Comparison of ENCODE assay signal across 1 cellular context in genomic region chr10:82392533-82392932, GRCh38.
A peak's percentile ranks its signal among the peaks of the same experiment; 100 is the strongest.
TF ChIP-seq lines count a peak whose summit lies in the region.

No MANE protein-coding gene starts in this region.

TF ChIP-seq in SK-N-SH, 30 proteins besides CTCF, POLR2A, EP300 and RAD21 (continued from another document):
- TF ChIP-seq POLR2AphosphoS5 (IDR thresholded peaks at IDR 0.05; ENCODE audit: low read depth, low read length) (no peak), FOSL2 (IDR thresholded peaks at IDR 0.05; ENCODE audit: borderline replicate concordance, low read depth) (no peak), USF2 (IDR thresholded peaks at IDR 0.05; ENCODE audit: borderline replicate concordance, low read depth, low read length) (no peak), RFX5 (IDR thresholded peaks at IDR 0.05; ENCODE audit: low read length) (no peak), RCOR1 (IDR thresholded peaks at IDR 0.05; ENCODE audit: low read length) (peak; percentile 84), PBX3 (IDR thresholded peaks at IDR 0.05) (no peak; the same call in 1 of the 2 replicates), GATA2 (CRISPR knock-in tag; IDR thresholded peaks at IDR 0.05) (peak; percentile 88), REST (IDR thresholded peaks at IDR 0.05; ENCODE audit: low read depth, low read length) (no peak), MEF2A (IDR thresholded peaks at IDR 0.05; ENCODE audit: borderline replicate concordance, low read depth) (no peak), YY1 (IDR thresholded peaks at IDR 0.05; ENCODE audit: low read depth) (no peak), CHD2 (IDR thresholded peaks at IDR 0.05; ENCODE audit: low read length, partially characterized antibody) (peak; percentile 23), TCF12 (IDR thresholded peaks at IDR 0.05) (peak; percentile 27; the same call in 1 of the 2 replicates), JUND (IDR thresholded peaks at IDR 0.05) (no peak), MXI1 (IDR thresholded peaks at IDR 0.05; ENCODE audit: low read depth, low read length) (no peak), ELF1 (IDR thresholded peaks at IDR 0.05) (no peak), RXRA (IDR thresholded peaks at IDR 0.05; ENCODE audit: borderline replicate concordance, low read depth) (no peak), GABPA (IDR thresholded peaks at IDR 0.05; ENCODE audit: low read depth) (no peak), FOXJ3 (CRISPR knock-in tag; IDR thresholded peaks at IDR 0.05) (no peak), NFIC (IDR thresholded peaks at IDR 0.05; ENCODE audit: borderline replicate concordance) (no peak), TEAD4 (IDR thresholded peaks at IDR 0.05; ENCODE audit: borderline replicate concordance, insufficient read depth) (0 out of 2 replicates have a peak, but pooled peaks have one; percentile 19), TAF1 (IDR thresholded peaks at IDR 0.05; ENCODE audit: borderline replicate concordance, low read depth, low read length) (no peak)
TF ChIP-seq in SK-N-SH: peak in this region for 5.
